ENCODE assay signal across 27 cellular contexts in the genomic region with DNA sequence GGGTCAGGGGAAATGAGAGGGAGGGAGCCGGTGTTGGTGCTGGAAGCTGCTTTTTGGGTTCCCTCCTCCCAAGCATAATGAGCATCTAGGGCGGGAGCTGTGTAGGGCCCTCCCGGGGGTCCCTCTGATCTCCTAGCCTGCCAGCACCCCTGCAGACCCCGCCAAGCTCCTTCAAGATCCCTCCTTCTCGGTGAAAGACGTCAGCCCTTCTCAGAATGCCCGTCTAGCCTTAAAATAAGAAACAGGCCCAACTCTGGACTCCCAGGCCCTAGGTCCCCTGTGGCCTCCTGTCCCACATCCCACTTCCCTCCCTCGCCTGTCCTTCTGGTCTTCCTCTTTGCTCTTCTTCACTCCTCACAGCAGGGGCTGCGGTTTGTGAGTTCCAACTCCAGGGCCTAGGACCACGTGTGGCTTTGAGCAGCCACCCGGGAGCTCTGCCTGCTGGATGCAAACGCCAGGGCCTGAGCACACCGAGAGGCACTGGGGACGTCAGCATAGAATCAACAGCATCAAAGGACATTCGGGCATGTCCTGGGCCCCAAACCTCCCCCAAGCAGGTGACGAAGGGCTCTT. TPM values are rescaled to one million over a fixed set of nuclear protein-coding genes. Genes with fewer than 3 reads are reported as not detected.
DNase-seq lines count a peak whose midpoint lies in the region; ATAC-seq and TF ChIP-seq lines count a peak whose summit lies in the region.
"Had no signal": no experiment of that assay in that cellular context is flagged by ENCODE, and none has a peak within 500 bp of the region (broad histone marks: within the 10 kb centered on the region; RNA-seq: fewer than 3 reads in every experiment).

No MANE protein-coding gene starts in this region.

- TF ChIP-seq CTCF in GM13976 (IDR thresholded peaks at IDR 0.05; ENCODE audit: borderline replicate concordance, control extremely low read depth, extremely low read depth, insufficient read depth, missing control alignments) = no peak
- no peak for TF ChIP-seq CTCF in WTC11 (IDR thresholded peaks at IDR 0.05)
- TF ChIP-seq CTCF in omental fat pad (IDR thresholded peaks at IDR 0.05) = no peak

- CTCF ChIA-PET in WTC11 (lab: Charles Lee) = interaction anchor here (1.6 kb wide), 1 partner anchor 19 kb away, joined by 6 read pairs; no protein-coding TSS in a partner anchor

- H3K4me1 Mint-ChIP-seq in activated CD4-positive, alpha-beta T cell treated with anti-CD3 and anti-CD28 coated beads, Interleukin-2, amount 10 ng/mL, durations not matched to agents 24 days and 14 days = no peaks in the 10 kb centered on the region
- no peaks in the 10 kb centered on the region for H3K4me1 Mint-ChIP-seq in WTC11
- H3K4me1 Mint-ChIP-seq: mesothelial cell of epicardium, nephron had no signal

- ATAC-seq in WTC11 (no peak), omental fat pad (ENCODE audit: low FRiP score) (no peak), HG03095 (IDR thresholded peaks at IDR 0.05; ENCODE audit: unreplicated experiment) (no peak)
- ATAC-seq: activated CD8-positive, alpha-beta T cell treated with anti-CD3 and anti-CD28 coated beads for 36 hours; activated naive CD4-positive, alpha-beta T cell treated with anti-CD3 and anti-CD28 coated beads, Interleukin-2, amount 50 U/mL, for 72 hours; esophagus mucosa; gastrocnemius medialis; psoas muscle had no signal

- no peak overlapping the region for H3K27ac Mint-ChIP-seq in activated CD4-positive, alpha-beta T cell treated with anti-CD3 and anti-CD28 coated beads, Interleukin-2, amount 10 ng/mL, durations not matched to agents 24 days and 14 days
- no peak overlapping the region for H3K27ac Mint-ChIP-seq in WTC11
- H3K27ac Mint-ChIP-seq: activated CD8-positive, alpha-beta T cell treated with anti-CD3 and anti-CD28 coated beads for 36 hours; mesothelial cell of epicardium; nephron; stimulated activated naive CD8-positive, alpha-beta T cell treated with anti-CD3 and anti-CD28 coated beads, Interleukin-15, Interleukin-2, amounts not matched to agents 100 ng/mL and 50 ng/mL, for 24 hours; T-helper 1 cell treated with Interleukin-12 subunit alpha and Interleukin-12 subunit beta and Interleukin-4 antibody, amounts not matched to agents 30 μg/mL and 1 μg/mL, for 36 hours had no signal

- DNase-seq in activated CD4-positive, alpha-beta T cell treated with anti-CD3 and anti-CD28 coated beads for 1 hour = peak; percentile 5
- DNase-seq in activated CD4-positive, alpha-beta T cell treated with anti-CD3 and anti-CD28 coated beads, Interleukin-2, amount 10 ng/mL, durations not matched to agents 24 days and 14 days = no peak
- DNase-seq in GM13976 (ENCODE audit: low spot score) (peak; percentile 26), WTC11 (ENCODE audit: low spot score) (peak; percentile 7), posterior vena cava (ENCODE audit: low spot score) (peak; percentile 49), omental fat pad (ENCODE audit: low spot score) (no peak), kidney glomerular epithelial cell (lab: John Stamatoyannopoulos, UW) (no peak)
- DNase-seq: activated CD8-positive, alpha-beta T cell treated with anti-CD3 and anti-CD28 coated beads for 36 hours; cerebellar nuclear complex; effector CD4-positive, alpha-beta T cell; gastrocnemius medialis; Karpas-422; NCI-H1048; NCI-H187 treated with DMSO at 0.1 percent for 48 hours; NCI-H774; OCI-M1; SIG-M5 had no signal

- no peaks in the 10 kb centered on the region for H3K36me3 Mint-ChIP-seq in activated CD4-positive, alpha-beta T cell treated with anti-CD3 and anti-CD28 coated beads, Interleukin-2, amount 10 ng/mL, durations not matched to agents 24 days and 14 days (ENCODE audit: low read depth)
- H3K36me3 Mint-ChIP-seq in WTC11 = no peaks in the 10 kb centered on the region
- H3K36me3 Mint-ChIP-seq: activated naive CD4-positive, alpha-beta T cell treated with anti-CD3 and anti-CD28 coated beads, Interleukin-2, amount 50 U/mL, for 72 hours; mesothelial cell of epicardium had no signal

- intact Hi-C loops in activated CD4-positive, alpha-beta T cell treated with anti-CD3 and anti-CD28 coated beads, Interleukin-2, amount 10 ng/mL, durations not matched to agents 24 days and 14 days (cut with micrococcal nuclease) = no loop called here
- intact Hi-C loops in posterior vena cava (cut with DNase I) = no loop called here

- in situ Hi-C loops in GM13976 (cut with MboI; ENCODE audit: low sequenced_read_pairs, unreplicated experiment) = no loop called here

- POLR2A ChIA-PET in WTC11 (lab: Charles Lee) = interaction anchor here (0.7 kb wide), 1 partner anchor 55 kb away, joined by 3 read pairs; no protein-coding TSS in a partner anchor

- H3K9me3 Mint-ChIP-seq in activated CD4-positive, alpha-beta T cell treated with anti-CD3 and anti-CD28 coated beads, Interleukin-2, amount 10 ng/mL, durations not matched to agents 24 days and 14 days = no peaks in the 10 kb centered on the region
- H3K9me3 Mint-ChIP-seq in WTC11 = no peaks in the 10 kb centered on the region
- H3K9me3 Mint-ChIP-seq: activated CD8-positive, alpha-beta T cell treated with anti-CD3 and anti-CD28 coated beads for 36 hours; activated naive CD4-positive, alpha-beta T cell treated with anti-CD3 and anti-CD28 coated beads, Interleukin-2, amount 50 U/mL, for 72 hours; mesothelial cell of epicardium; nephron; stimulated activated naive CD8-positive, alpha-beta T cell treated with anti-CD3 and anti-CD28 coated beads, Interleukin-15, Interleukin-2, amounts not matched to agents 100 ng/mL and 50 ng/mL, for 24 hours; T-helper 1 cell treated with Interleukin-12 subunit alpha and Interleukin-12 subunit beta and Interleukin-4 antibody, amounts not matched to agents 30 μg/mL and 1 μg/mL, for 36 hours had no signal

- no peak overlapping the region for H3K4me3 Mint-ChIP-seq in activated CD4-positive, alpha-beta T cell treated with anti-CD3 and anti-CD28 coated beads, Interleukin-2, amount 10 ng/mL, durations not matched to agents 24 days and 14 days
- H3K4me3 Mint-ChIP-seq in WTC11 = no peak overlapping the region
- H3K4me3 Mint-ChIP-seq: activated CD8-positive, alpha-beta T cell treated with anti-CD3 and anti-CD28 coated beads for 36 hours; mesothelial cell of epicardium; nephron; stimulated activated naive CD8-positive, alpha-beta T cell treated with anti-CD3 and anti-CD28 coated beads, Interleukin-15, Interleukin-2, amounts not matched to agents 100 ng/mL and 50 ng/mL, for 24 hours; T-helper 1 cell treated with Interleukin-12 subunit alpha and Interleukin-12 subunit beta and Interleukin-4 antibody, amounts not matched to agents 30 μg/mL and 1 μg/mL, for 36 hours had no signal

- H3K27me3 Mint-ChIP-seq in activated CD4-positive, alpha-beta T cell treated with anti-CD3 and anti-CD28 coated beads, Interleukin-2, amount 10 ng/mL, durations not matched to agents 24 days and 14 days = no peaks in the 10 kb centered on the region
- no peaks in the 10 kb centered on the region for H3K27me3 Mint-ChIP-seq in WTC11 (ENCODE audit: low read depth)
- H3K27me3 Mint-ChIP-seq: activated CD8-positive, alpha-beta T cell treated with anti-CD3 and anti-CD28 coated beads for 36 hours; stimulated activated naive CD8-positive, alpha-beta T cell treated with anti-CD3 and anti-CD28 coated beads, Interleukin-15, Interleukin-2, amounts not matched to agents 100 ng/mL and 50 ng/mL, for 24 hours had no signal

TF ChIP-seq in WTC11, 78 proteins besides CTCF, POLR2A, EP300 and RAD21 (continues in another document):
- TF ChIP-seq, protein P1, sequence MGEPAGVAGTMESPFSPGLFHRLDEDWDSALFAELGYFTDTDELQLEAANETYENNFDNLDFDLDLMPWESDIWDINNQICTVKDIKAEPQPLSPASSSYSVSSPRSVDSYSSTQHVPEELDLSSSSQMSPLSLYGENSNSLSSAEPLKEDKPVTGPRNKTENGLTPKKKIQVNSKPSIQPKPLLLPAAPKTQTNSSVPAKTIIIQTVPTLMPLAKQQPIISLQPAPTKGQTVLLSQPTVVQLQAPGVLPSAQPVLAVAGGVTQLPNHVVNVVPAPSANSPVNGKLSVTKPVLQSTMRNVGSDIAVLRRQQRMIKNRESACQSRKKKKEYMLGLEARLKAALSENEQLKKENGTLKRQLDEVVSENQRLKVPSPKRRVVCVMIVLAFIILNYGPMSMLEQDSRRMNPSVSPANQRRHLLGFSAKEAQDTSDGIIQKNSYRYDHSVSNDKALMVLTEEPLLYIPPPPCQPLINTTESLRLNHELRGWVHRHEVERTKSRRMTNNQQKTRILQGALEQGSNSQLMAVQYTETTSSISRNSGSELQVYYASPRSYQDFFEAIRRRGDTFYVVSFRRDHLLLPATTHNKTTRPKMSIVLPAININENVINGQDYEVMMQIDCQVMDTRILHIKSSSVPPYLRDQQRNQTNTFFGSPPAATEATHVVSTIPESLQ (CRISPR knock-in tag; IDR thresholded peaks at IDR 0.05) = no peak
- TF ChIP-seq OVOL2 (CRISPR knock-in tag; IDR thresholded peaks at IDR 0.05; ENCODE audit: borderline replicate concordance) = no peak
- no peak for TF ChIP-seq TCF7 (CRISPR knock-in tag; IDR thresholded peaks at IDR 0.05; ENCODE audit: low read depth)
- TF ChIP-seq NFYB (CRISPR knock-in tag; conservative IDR thresholded peaks at IDR 0.05; ENCODE audit: low read depth) = no peak
- TF ChIP-seq GABPB1 (CRISPR knock-in tag; IDR thresholded peaks at IDR 0.05) = no peak
- no peak for TF ChIP-seq TEAD4 (CRISPR knock-in tag; IDR thresholded peaks at IDR 0.05)
- no peak for TF ChIP-seq FOXP1 (CRISPR knock-in tag; IDR thresholded peaks at IDR 0.05; ENCODE audit: borderline replicate concordance)
- no peak for TF ChIP-seq EMX1 (CRISPR knock-in tag; IDR thresholded peaks at IDR 0.05)
- no peak for TF ChIP-seq PRRX2 (CRISPR knock-in tag; IDR thresholded peaks at IDR 0.05)
- TF ChIP-seq, protein P2, sequence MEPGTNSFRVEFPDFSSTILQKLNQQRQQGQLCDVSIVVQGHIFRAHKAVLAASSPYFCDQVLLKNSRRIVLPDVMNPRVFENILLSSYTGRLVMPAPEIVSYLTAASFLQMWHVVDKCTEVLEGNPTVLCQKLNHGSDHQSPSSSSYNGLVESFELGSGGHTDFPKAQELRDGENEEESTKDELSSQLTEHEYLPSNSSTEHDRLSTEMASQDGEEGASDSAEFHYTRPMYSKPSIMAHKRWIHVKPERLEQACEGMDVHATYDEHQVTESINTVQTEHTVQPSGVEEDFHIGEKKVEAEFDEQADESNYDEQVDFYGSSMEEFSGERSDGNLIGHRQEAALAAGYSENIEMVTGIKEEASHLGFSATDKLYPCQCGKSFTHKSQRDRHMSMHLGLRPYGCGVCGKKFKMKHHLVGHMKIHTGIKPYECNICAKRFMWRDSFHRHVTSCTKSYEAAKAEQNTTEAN (CRISPR knock-in tag; IDR thresholded peaks at IDR 0.05) = no peak

RNA-seq across cellular contexts. Expression of a gene that starts 8.8 kb away (rescaled TPM):
- not detected in 2 replicates for total RNA-seq in activated CD4-positive, alpha-beta T cell treated with anti-CD3 and anti-CD28 coated beads, Interleukin-2, amount 10 ng/mL, durations not matched to agents 24 days and 14 days
- total RNA-seq in WTC11 (2021) (0.39 TPM in 1 of 3 replicates, not detected in the others), posterior vena cava (not detected), omental fat pad (not detected)
- total RNA-seq: A172; activated CD8-positive, alpha-beta T cell treated with anti-CD3 and anti-CD28 coated beads for 36 hours; activated naive CD4-positive, alpha-beta T cell treated with anti-CD3 and anti-CD28 coated beads, Interleukin-2, amount 50 U/mL, for 72 hours; gastrocnemius medialis; H4 had no signal

RNA-seq across cellular contexts. Expression of a gene that starts 49.3 kb away (rescaled TPM):
- 1.7 and 2.0 TPM in 2 replicates for total RNA-seq in activated CD4-positive, alpha-beta T cell treated with anti-CD3 and anti-CD28 coated beads, Interleukin-2, amount 10 ng/mL, durations not matched to agents 24 days and 14 days
- 11.0 to 12.7 TPM (median 12.4 TPM) in 3 replicates for total RNA-seq in WTC11 (2021)
- 10 to 100 TPM; 18.0 to 29.6 TPM for total RNA-seq in posterior vena cava
- total RNA-seq in omental fat pad = 10 to 100 TPM in 2 of 4 donors, 1 to 10 TPM in 2; 8.9 to 50.6 (median 15.4) TPM
- total RNA-seq: H4 had no signal

Comparison
In these comparisons a context has a peak if more than half of its experiments do, and no peak if none do; other contexts are left out.
1. DNase-seq: peak in activated CD4-positive, alpha-beta T cell treated with anti-CD3 and anti-CD28 coated beads for 1 hour (single experiment), GM13976 (single experiment), WTC11 (single experiment) and posterior vena cava (single experiment); none in activated CD4-positive, alpha-beta T cell treated with anti-CD3 and anti-CD28 coated beads, Interleukin-2, amount 10 ng/mL, durations not matched to agents 24 days and 14 days (single experiment), omental fat pad (single experiment) and kidney glomerular epithelial cell (single experiment).